8 cellular contexts compared by ENCODE assay signal in genomic region chr17:7562208-7562605, GRCh38. TPM values are rescaled to one million over a fixed set of nuclear protein-coding genes. Genes with fewer than 3 reads are reported as not detected.
DNase-seq lines count a peak whose midpoint lies in the region; ATAC-seq and TF ChIP-seq lines count a peak whose summit lies in the region.

No MANE protein-coding gene starts in this region.

- H3K36me3 ChIP-seq in A673 (ENCODE audit: insufficient read depth, low read length, poor library complexity, severe bottlenecking): peaks cover 38% of the 10 kb centered on the region

- intact Hi-C loops in A673 (cut with micrococcal nuclease; ENCODE audit: unreplicated experiment) (no loop called here), right cardiac atrium (cut with DNase I) (loop anchor here in 2 of 4 donors (5.0 to 10.0 kb wide), 2 partner anchors 50 to 127 kb away; partner anchors contain the start of genes FGF11 (in 1 of the 2) and TMEM102 (in 1 of the 2))

- peak overlapping the region; percentile 89 for H3K4me3 Mint-ChIP-seq in stimulated activated memory B cell treated with anti-CD40 and anti-IgM and Interleukin-4, amounts not matched to agents 10 μg/mL and 1 μg/mL and 100 μg/mL, for 72 hours

- H3K27me3 Mint-ChIP-seq in stimulated activated memory B cell treated with anti-CD40 and anti-IgM and Interleukin-4, amounts not matched to agents 10 μg/mL and 1 μg/mL and 100 μg/mL, for 72 hours: no peaks in the 10 kb centered on the region

- peak overlapping the region; percentile 98 for H3K27ac Mint-ChIP-seq in stimulated activated memory B cell treated with anti-CD40 and anti-IgM and Interleukin-4, amounts not matched to agents 10 μg/mL and 1 μg/mL and 100 μg/mL, for 72 hours

- no peaks in the 10 kb centered on the region for H3K9me3 Mint-ChIP-seq in stimulated activated memory B cell treated with anti-CD40 and anti-IgM and Interleukin-4, amounts not matched to agents 10 μg/mL and 1 μg/mL and 100 μg/mL, for 72 hours

- DNase-seq in A673 (ENCODE audit: low spot score) (no peak), right cardiac atrium (no peak), AG08395 (ENCODE audit: low spot score) (no peak), NCI-H526 (lab: John Stamatoyannopoulos, UW) (no peak)
- DNase-seq in effector CD8-positive, alpha-beta T cell (lab: John Stamatoyannopoulos, UW): no peak

- peak overlapping the region; percentile 90 for H3K4me3 ChIP-seq in A673 (ENCODE audit: low read depth, low read length, poor library complexity, severe bottlenecking)
- H3K4me3 ChIP-seq in right cardiac atrium (ENCODE audit: low read length): peak overlapping the region; percentile 78

- peak; percentile 3 for ATAC-seq in GM21390 (IDR thresholded peaks at IDR 0.05; ENCODE audit: unreplicated experiment)
- peak in 1 of 2 donors; percentile 0 for ATAC-seq in right cardiac atrium
- no peak for ATAC-seq in stimulated activated memory B cell treated with anti-CD40 and anti-IgM and Interleukin-4, amounts not matched to agents 10 μg/mL and 1 μg/mL and 100 μg/mL, for 72 hours

- TF ChIP-seq CTCF in A673 (conservative IDR thresholded peaks at IDR 0.05; ENCODE audit: low read depth, low read length): no peak
- no peak for TF ChIP-seq CTCF in VCaP (conservative IDR thresholded peaks at IDR 0.05)

- H3K27ac ChIP-seq in A673 (ENCODE audit: low read depth, low read length, poor library complexity, severe bottlenecking): peak overlapping the region; percentile 92
- peak overlapping the region; percentile 87 for H3K27ac ChIP-seq in VCaP
- peak overlapping the region; percentile 70 for H3K27ac ChIP-seq in right cardiac atrium (ENCODE audit: low read length)

- BruUV-seq in A673 (replicated peaks; lab: Mats Ljungman, UMichigan): TSS peak; percentile 43

- peaks cover 64% of the 10 kb centered on the region for H3K4me1 Mint-ChIP-seq in stimulated activated memory B cell treated with anti-CD40 and anti-IgM and Interleukin-4, amounts not matched to agents 10 μg/mL and 1 μg/mL and 100 μg/mL, for 72 hours

- POLR2A ChIA-PET in A673 (lab: Charles Lee; ENCODE audit: low non-redundant PET): no interaction called here

- WGBS in right cardiac atrium: under 1% methylated on average over 28 of the region's 28 CpGs

- H3K27me3 ChIP-seq in A673 (replicated peaks; ENCODE audit: insufficient read depth, low read depth, low read length, poor library complexity) (no peaks in the 10 kb centered on the region), right cardiac atrium (ENCODE audit: control insufficient read depth, insufficient read depth) (no peaks in the 10 kb centered on the region)

- peaks cover 26% of the 10 kb centered on the region for H3K36me3 Mint-ChIP-seq in stimulated activated memory B cell treated with anti-CD40 and anti-IgM and Interleukin-4, amounts not matched to agents 10 μg/mL and 1 μg/mL and 100 μg/mL, for 72 hours

- H3K9me3 ChIP-seq in A673 (ENCODE audit: low read depth, low read length, poor library complexity, severe bottlenecking) (no peaks in the 10 kb centered on the region), right cardiac atrium (ENCODE audit: control insufficient read depth, low read length) (no peaks in the 10 kb centered on the region)

- CTCF ChIA-PET in A673 (lab: Charles Lee): no interaction called here

- H3K4me1 ChIP-seq in A673 (ENCODE audit: insufficient read depth, low read length, poor library complexity, severe bottlenecking) (peaks cover 33% of the 10 kb centered on the region), right cardiac atrium (ENCODE audit: control insufficient read depth, insufficient read depth, low read length) (peaks cover 6% of the 10 kb centered on the region)

RNA-seq across cellular contexts. Expression of gene SENP3, which starts 0.5 kb away (rescaled TPM):
- total RNA-seq in A673 (2021) (113 and 122 TPM in 2 replicates), right cardiac atrium (10 to 100 TPM; 27.2 to 37.2 (median 34.2) TPM)
- 45.2 TPM for polyA plus RNA-seq in right cardiac atrium

RNA-seq across cellular contexts. Expression of gene TNFSF13, which starts 3.7 kb away (rescaled TPM):
- 0.69 and 0.74 TPM in 2 replicates for total RNA-seq in A673 (2021)
- total RNA-seq in right cardiac atrium: 10 to 100 TPM; 14.6 to 19.9 (median 15.7) TPM
- 15.3 TPM for polyA plus RNA-seq in right cardiac atrium

RNA-seq across cellular contexts. Expression of gene TNFSF12, which starts 13.3 kb away (rescaled TPM):
- total RNA-seq in A673 (2021) (0.55 and 0.75 TPM in 2 replicates), right cardiac atrium (10 to 100 TPM; 42.9 to 52.0 (median 47.5) TPM)
- 58.4 TPM for polyA plus RNA-seq in right cardiac atrium

RNA-seq across cellular contexts. Expression of gene CD68, which starts 17.2 kb away (rescaled TPM):
- total RNA-seq in A673 (2021): 1.6 and 1.8 TPM in 2 replicates
- 10 to 100 TPM; 34.6 to 45.6 (median 44.1) TPM for total RNA-seq in right cardiac atrium
- 19.4 TPM for polyA plus RNA-seq in right cardiac atrium

RNA-seq across cellular contexts. Expression of gene MPDU1, which starts 21.4 kb away (rescaled TPM):
- total RNA-seq in A673 (2021) (133 and 149 TPM in 2 replicates), right cardiac atrium (10 to 100 TPM; 19.3 to 32.7 (median 29.4) TPM)
- polyA plus RNA-seq in right cardiac atrium: 43.7 TPM

Comparison
In these comparisons a context has a peak if more than half of its experiments do, and no peak if none do; other contexts are left out.
1. RNA of gene TNFSF12, which starts 13.3 kb away (total RNA-seq): 42.9 to 52.0 TPM in right cardiac atrium; 0.55 to 0.75 TPM in A673; every median in the first group is over 10 times any median in the second.
2. Peak in every context shown above with its lines, with median percentiles within 50 percentile points of each other: H3K27ac ChIP-seq.